In genomic region chr2:15789381-15790062, GRCh38 we compare ENCODE assay signal across 26 cellular contexts.
"Had no signal": no experiment of that assay in that cellular context is flagged by ENCODE, and none has a peak within 500 bp of the region (broad histone marks: within the 10 kb centered on the region; RNA-seq: fewer than 3 reads in every experiment).

No MANE protein-coding gene starts in this region.

- H3K4me1 ChIP-seq: pancreas, psoas muscle, right lobe of liver, sigmoid colon, stomach, upper lobe of left lung, uterus had no signal

- DNase-seq: naive thymus-derived CD4-positive, alpha-beta T cell; natural killer cell; nucleus accumbens; pancreas; psoas muscle; right cardiac atrium; right lobe of liver; sigmoid colon; small intestine; stimulated activated CD4-positive, alpha-beta T cell treated with anti-CD3 and anti-CD28 coated beads, Interleukin-15, amount 100 ng/mL, for 24 hours; stimulated activated CD4-positive, alpha-beta T cell treated with anti-CD3 and anti-CD28 coated beads, Interleukin-2, amount 100 ng/mL, for 24 hours; stimulated activated CD4-positive, alpha-beta T cell treated with anti-CD3 and anti-CD28 coated beads, Interleukin-2, amount 100 ng/mL, for 48 hours; stimulated activated CD4-positive, alpha-beta T cell treated with anti-CD3 and anti-CD28 coated beads, Interleukin-4, amount 100 ng/mL, for 24 hours; stimulated activated naive B cell treated with anti-CD40 and anti-IgM and Interleukin-4, amounts not matched to agents 10 μg/mL and 1 μg/mL and 100 μg/mL, for 72 hours; stimulated activated naive CD4-positive, alpha-beta T cell treated with Interleukin-2 at 50 U/mL for 16 hours; stomach; thyroid gland; trophoblast cell; upper lobe of left lung; uterus had no signal

- H3K4me3 ChIP-seq: pancreas, psoas muscle, right lobe of liver, sigmoid colon, stomach, thoracic aorta, thyroid gland, tibial nerve, upper lobe of left lung, uterus had no signal

- H3K27me3 Mint-ChIP-seq: stimulated activated naive CD8-positive, alpha-beta T cell treated with anti-CD3 and anti-CD28 coated beads, Interleukin-15, Interleukin-2, amounts not matched to agents 100 ng/mL and 50 ng/mL, for 24 hours had no signal

- H3K9me3 Mint-ChIP-seq: stimulated activated effector memory CD8-positive, alpha-beta T cell treated with anti-CD3 and anti-CD28 coated beads, Interleukin-12 subunit alpha, Interleukin-12 subunit beta, amount 100 ng/mL, for 72 hours had no signal

- H3K27me3 ChIP-seq: neutrophil, pancreas, right lobe of liver, thyroid gland, tibial nerve, upper lobe of left lung, uterus had no signal

- H3K27ac ChIP-seq: neutrophil, pancreas, psoas muscle, right lobe of liver, sigmoid colon, stomach, thoracic aorta, thyroid gland, tibial nerve, upper lobe of left lung, uterus had no signal

- H3K27ac Mint-ChIP-seq: naive thymus-derived CD4-positive, alpha-beta T cell; natural killer cell; stimulated activated effector memory CD8-positive, alpha-beta T cell treated with anti-CD3 and anti-CD28 coated beads, Interleukin-12 subunit alpha, Interleukin-12 subunit beta, amount 100 ng/mL, for 72 hours; stimulated activated naive B cell treated with anti-CD40 and anti-IgM and Interleukin-4, amounts not matched to agents 10 μg/mL and 1 μg/mL and 100 μg/mL, for 72 hours; stimulated activated naive CD8-positive, alpha-beta T cell treated with anti-CD3 and anti-CD28 coated beads, Interleukin-15, Interleukin-2, amounts not matched to agents 100 ng/mL and 50 ng/mL, for 24 hours had no signal

- H3K36me3 ChIP-seq: neutrophil, pancreas, right lobe of liver, sigmoid colon, stomach, thoracic aorta, thyroid gland, tibial nerve, upper lobe of left lung, uterus had no signal

- H3K36me3 Mint-ChIP-seq: naive thymus-derived CD4-positive, alpha-beta T cell; natural killer cell; stimulated activated effector memory CD8-positive, alpha-beta T cell treated with anti-CD3 and anti-CD28 coated beads, Interleukin-12 subunit alpha, Interleukin-12 subunit beta, amount 100 ng/mL, for 72 hours; stimulated activated naive B cell treated with anti-CD40 and anti-IgM and Interleukin-4, amounts not matched to agents 10 μg/mL and 1 μg/mL and 100 μg/mL, for 72 hours had no signal

- H3K4me3 Mint-ChIP-seq: naive thymus-derived CD4-positive, alpha-beta T cell; natural killer cell; nephron; stimulated activated effector memory CD8-positive, alpha-beta T cell treated with anti-CD3 and anti-CD28 coated beads, Interleukin-12 subunit alpha, Interleukin-12 subunit beta, amount 100 ng/mL, for 72 hours; stimulated activated naive B cell treated with anti-CD40 and anti-IgM and Interleukin-4, amounts not matched to agents 10 μg/mL and 1 μg/mL and 100 μg/mL, for 72 hours; stimulated activated naive CD8-positive, alpha-beta T cell treated with anti-CD3 and anti-CD28 coated beads, Interleukin-15, Interleukin-2, amounts not matched to agents 100 ng/mL and 50 ng/mL, for 24 hours had no signal

- ATAC-seq: naive thymus-derived CD4-positive, alpha-beta T cell; natural killer cell; pancreas; psoas muscle; stimulated activated effector memory CD8-positive, alpha-beta T cell treated with anti-CD3 and anti-CD28 coated beads, Interleukin-12 subunit alpha, Interleukin-12 subunit beta, amount 100 ng/mL, for 72 hours; stimulated activated naive B cell treated with anti-CD40 and anti-IgM and Interleukin-4, amounts not matched to agents 10 μg/mL and 1 μg/mL and 100 μg/mL, for 72 hours had no signal

- H3K9me3 ChIP-seq: neutrophil, pancreas, psoas muscle, right lobe of liver, sigmoid colon, stomach, thoracic aorta, thyroid gland, tibial nerve, upper lobe of left lung, uterus had no signal

- H3K4me1 Mint-ChIP-seq: naive thymus-derived CD4-positive, alpha-beta T cell; natural killer cell; stimulated activated effector memory CD8-positive, alpha-beta T cell treated with anti-CD3 and anti-CD28 coated beads, Interleukin-12 subunit alpha, Interleukin-12 subunit beta, amount 100 ng/mL, for 72 hours; stimulated activated naive B cell treated with anti-CD40 and anti-IgM and Interleukin-4, amounts not matched to agents 10 μg/mL and 1 μg/mL and 100 μg/mL, for 72 hours had no signal
